23 cellular contexts compared by ENCODE assay signal in the genomic region with DNA sequence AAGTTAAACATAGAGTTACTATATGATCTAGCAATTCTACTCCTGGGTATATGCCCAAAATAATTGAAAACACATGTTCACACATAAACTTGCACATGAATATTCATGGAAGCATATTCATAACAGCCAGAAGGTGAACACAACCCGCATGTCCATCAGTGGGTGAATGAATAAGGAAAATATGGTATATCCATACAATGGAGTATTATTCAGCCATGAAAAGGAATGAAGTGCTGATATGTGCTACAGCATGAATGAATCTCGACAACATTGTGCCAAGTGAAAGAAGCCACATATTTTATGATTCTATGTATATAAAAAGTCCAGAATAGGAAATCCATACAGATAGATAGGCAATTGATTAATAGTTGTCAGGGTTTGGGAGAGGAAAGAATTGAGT. TPM values are rescaled to one million over a fixed set of nuclear protein-coding genes. Genes with fewer than 3 reads are reported as not detected.
"Had no signal": no experiment of that assay in that cellular context is flagged by ENCODE, and none has a peak within 500 bp of the region (broad histone marks: within the 10 kb centered on the region; RNA-seq: fewer than 3 reads in every experiment).

No MANE protein-coding gene starts in this region.

- ATAC-seq: mucosa of descending colon; naive thymus-derived CD4-positive, alpha-beta T cell; natural killer cell treated with Interleukin-12 subunit alpha and Interleukin-12 subunit beta and Interleukin-15 and Interleukin-18, amount 100 ng/mL, for 72 hours; right lobe of liver; stimulated activated memory B cell treated with anti-CD40 and anti-IgM and Interleukin-4, amounts not matched to agents 10 μg/mL and 1 μg/mL and 100 μg/mL, for 72 hours; stimulated activated naive CD8-positive, alpha-beta T cell treated with anti-CD3 and anti-CD28 coated beads, Interleukin-15, amount 100 ng/mL, for 72 hours had no signal

- H3K27me3 Mint-ChIP-seq: progenitor cell of endocrine pancreas; stimulated activated memory B cell treated with anti-CD40 and anti-IgM and Interleukin-4, amounts not matched to agents 10 μg/mL and 1 μg/mL and 100 μg/mL, for 72 hours had no signal

- H3K27me3 ChIP-seq: ovary, right atrium auricular region, right lobe of liver, tibial nerve, uterus had no signal

- H3K4me1 ChIP-seq: right lobe of liver, tibial nerve, uterus had no signal

- H3K9me3 Mint-ChIP-seq: natural killer cell treated with Interleukin-12 subunit alpha and Interleukin-12 subunit beta and Interleukin-15 and Interleukin-18, amount 100 ng/mL, for 72 hours; type B pancreatic cell had no signal

- H3K4me2 ChIP-seq: smooth muscle cell had no signal

- DNase-seq: islet precursor cell; left ventricle myocardium inferior; midbrain; mucosa of descending colon; naive thymus-derived CD4-positive, alpha-beta T cell; ovary; right lobe of liver; stimulated activated CD4-positive, alpha-beta T cell treated with anti-CD3 and anti-CD28 coated beads, Interleukin-1b, Interleukin-23, amount 100 ng/mL, for 48 hours; stimulated activated CD4-positive, alpha-beta T cell treated with anti-CD3 and anti-CD28 coated beads, Interleukin-2, amount 100 ng/mL, for 48 hours; stimulated activated CD4-positive, alpha-beta T cell treated with anti-CD3 and anti-CD28 coated beads, Interleukin-4, amount 100 ng/mL, for 4 hours; stimulated activated CD8-positive, alpha-beta memory T cell treated with anti-CD3 and anti-CD28 coated beads, Interleukin-4, amount 100 ng/mL, for 48 hours; stimulated activated naive CD4-positive, alpha-beta T cell treated with Interleukin-2 at 50 U/mL for 16 hours; stimulated activated naive CD8-positive, alpha-beta T cell treated with anti-CD3 and anti-CD28 coated beads, Interleukin-15, amount 100 ng/mL, for 72 hours; substantia nigra; uterus had no signal

- H3K4me1 Mint-ChIP-seq: naive thymus-derived CD4-positive, alpha-beta T cell; stimulated activated naive CD8-positive, alpha-beta T cell treated with anti-CD3 and anti-CD28 coated beads, Interleukin-15, amount 100 ng/mL, for 72 hours had no signal

- H3K4me3 ChIP-seq: left ventricle myocardium inferior, lung, mucosa of descending colon, ovary, right atrium auricular region, right lobe of liver, smooth muscle cell, tibial nerve, uterus had no signal

- H3K27ac ChIP-seq: left ventricle myocardium inferior, ovary, right lobe of liver, tibial nerve, uterus had no signal

- H3K36me3 Mint-ChIP-seq: naive thymus-derived CD4-positive, alpha-beta T cell; natural killer cell treated with Interleukin-12 subunit alpha and Interleukin-12 subunit beta and Interleukin-15 and Interleukin-18, amount 100 ng/mL, for 72 hours; type B pancreatic cell had no signal

- H3K9me3 ChIP-seq: mucosa of descending colon, ovary had no signal

- H3K36me3 ChIP-seq: left ventricle myocardium inferior, ovary, right atrium auricular region, right lobe of liver, tibial nerve, uterus had no signal

- H3K4me3 Mint-ChIP-seq: naive thymus-derived CD4-positive, alpha-beta T cell; natural killer cell treated with Interleukin-12 subunit alpha and Interleukin-12 subunit beta and Interleukin-15 and Interleukin-18, amount 100 ng/mL, for 72 hours; stimulated activated memory B cell treated with anti-CD40 and anti-IgM and Interleukin-4, amounts not matched to agents 10 μg/mL and 1 μg/mL and 100 μg/mL, for 72 hours; stimulated activated naive CD8-positive, alpha-beta T cell treated with anti-CD3 and anti-CD28 coated beads, Interleukin-15, amount 100 ng/mL, for 72 hours; type B pancreatic cell had no signal

- H3K27ac Mint-ChIP-seq: naive thymus-derived CD4-positive, alpha-beta T cell; natural killer cell treated with Interleukin-12 subunit alpha and Interleukin-12 subunit beta and Interleukin-15 and Interleukin-18, amount 100 ng/mL, for 72 hours; progenitor cell of endocrine pancreas; stimulated activated memory B cell treated with anti-CD40 and anti-IgM and Interleukin-4, amounts not matched to agents 10 μg/mL and 1 μg/mL and 100 μg/mL, for 72 hours; stimulated activated naive CD8-positive, alpha-beta T cell treated with anti-CD3 and anti-CD28 coated beads, Interleukin-15, amount 100 ng/mL, for 72 hours; type B pancreatic cell had no signal

RNA-seq across cellular contexts. Expression of a gene that starts 16.3 kb away (rescaled TPM):
- total RNA-seq: smooth muscle cell had no signal
- polyA plus RNA-seq: naive thymus-derived CD4-positive, alpha-beta T cell; smooth muscle cell had no signal
